ENCODE assay signal across 19 cellular contexts in genomic region chr7:111872837-111873646, GRCh38.
A peak's percentile ranks its signal among the peaks of the same experiment; 100 is the strongest.
DNase-seq lines count a peak whose midpoint lies in the region; ATAC-seq and TF ChIP-seq lines count a peak whose summit lies in the region.
"Had no signal": no experiment of that assay in that cellular context is flagged by ENCODE, and none has a peak within 500 bp of the region (broad histone marks: within the 10 kb centered on the region; RNA-seq: fewer than 3 reads in every experiment).

No MANE protein-coding gene starts in this region.

- no peak for DNase-seq in SK-N-SH
- peak; percentile 59 for DNase-seq in endodermal cell
- DNase-seq in medulla oblongata (ENCODE audit: extremely low spot score), result peak; percentile 19
- no peak for DNase-seq in thoracic aorta (ENCODE audit: low spot score)
- no peak for DNase-seq in NCI-H146 treated with DMSO at 0.1 percent for 48 hours (lab: John Stamatoyannopoulos, UW; ENCODE audit: unreplicated experiment)
- no peak for DNase-seq in H7
- DNase-seq in GM13976 (ENCODE audit: low spot score), result no peak
- DNase-seq: brain microvascular endothelial cell; DND-41; MV-4-11; NCI-H2081 treated with DMSO at 0.1 percent for 48 hours; NCI-H524 treated with DMSO at 0.1 percent for 48 hours; occipital lobe; SHP77; stimulated activated CD4-positive, alpha-beta T cell treated with anti-CD3 and anti-CD28 coated beads, Interleukin-2, amount 100 ng/mL, for 24 hours had no signal

- no peak for TF ChIP-seq CTCF in SK-N-SH (IDR thresholded peaks at IDR 0.05)
- no peak for TF ChIP-seq CTCF in endodermal cell (conservative IDR thresholded peaks at IDR 0.05)
- no peak for TF ChIP-seq CTCF in thoracic aorta (IDR thresholded peaks at IDR 0.05)
- TF ChIP-seq CTCF in GM13976 (IDR thresholded peaks at IDR 0.05; ENCODE audit: borderline replicate concordance, control extremely low read depth, extremely low read depth, insufficient read depth, missing control alignments), result no peak

- peak overlapping the region in 1 of 2 experiments; percentile 40; a peak in 1 of 4 replicates for H3K27ac ChIP-seq in SK-N-SH (ENCODE audit: low read depth in 2 of 2, low read length in 1 of 2)
- no peak overlapping the region for H3K27ac ChIP-seq in endodermal cell (ENCODE audit: low read depth, low read length)
- H3K27ac ChIP-seq in thoracic aorta, result peak overlapping the region; percentile 60 to 81
- H3K27ac ChIP-seq: brain microvascular endothelial cell, HL-60 had no signal

- no peaks in the 10 kb centered on the region for H3K27me3 Mint-ChIP-seq in endodermal cell (ENCODE audit: insufficient read depth)

- CTCF ChIA-PET in SK-N-SH (lab: Yijun Ruan, JAX), result interaction anchor here (0.5 to 1.7 kb wide), 5 partner anchors 11 to 531 kb away, joined by 3 to 5 read pairs (median 3); no protein-coding TSS in a partner anchor

- no peaks in the 10 kb centered on the region for H3K79me2 ChIP-seq in SK-N-SH (ENCODE audit: insufficient read depth)

- POLR2A ChIA-PET in SK-N-SH (lab: Yijun Ruan, JAX), result no interaction called here

- H3K27ac Mint-ChIP-seq in endodermal cell, result peak overlapping the region; percentile 77
- H3K27ac Mint-ChIP-seq: activated naive CD8-positive, alpha-beta T cell; T-helper 1 cell treated with Interleukin-12 subunit alpha and Interleukin-12 subunit beta and Interleukin-4 antibody, amounts not matched to agents 30 μg/mL and 1 μg/mL, for 36 hours had no signal

- no peaks in the 10 kb centered on the region for H3K27me3 ChIP-seq in SK-N-SH (ENCODE audit: insufficient read depth)
- H3K27me3 ChIP-seq in endodermal cell (ENCODE audit: control insufficient read depth, insufficient read depth, low read length, poor library complexity, severe bottlenecking), result no peaks in the 10 kb centered on the region
- H3K27me3 ChIP-seq in thoracic aorta (replicated peaks; ENCODE audit: insufficient read depth), result no peaks in the 10 kb centered on the region
- no peaks in the 10 kb centered on the region for H3K27me3 ChIP-seq in H7 (ENCODE audit: control insufficient read depth, insufficient read depth, low read length)
- H3K27me3 ChIP-seq: brain microvascular endothelial cell had no signal

- no peak overlapping the region for H3K4me2 ChIP-seq in SK-N-SH

- H3K4me1 Mint-ChIP-seq in endodermal cell, result peaks cover 37% of the 10 kb centered on the region

- H3K9me2 ChIP-seq in SK-N-SH, result no peaks in the 10 kb centered on the region

- H3F3A ChIP-seq in SK-N-SH (replicated peaks; ENCODE audit: insufficient read depth), result no peaks in the 10 kb centered on the region

- in situ Hi-C loops in GM13976 (cut with MboI; ENCODE audit: low sequenced_read_pairs, unreplicated experiment), result no loop called here

- H3K4me3 Mint-ChIP-seq in endodermal cell, result no peak overlapping the region
- H3K4me3 Mint-ChIP-seq: activated naive CD8-positive, alpha-beta T cell; T-helper 1 cell treated with Interleukin-12 subunit alpha and Interleukin-12 subunit beta and Interleukin-4 antibody, amounts not matched to agents 30 μg/mL and 1 μg/mL, for 36 hours had no signal

- no peak for TF ChIP-seq RAD21 in SK-N-SH (IDR thresholded peaks at IDR 0.05; ENCODE audit: low read length)

- no peaks in the 10 kb centered on the region for H3K9me3 Mint-ChIP-seq in endodermal cell
- H3K9me3 Mint-ChIP-seq: T-helper 1 cell treated with Interleukin-12 subunit alpha and Interleukin-12 subunit beta and Interleukin-4 antibody, amounts not matched to agents 30 μg/mL and 1 μg/mL, for 36 hours had no signal

- 98% methylated on average over 10 of the region's 10 CpGs for WGBS in SK-N-SH (ENCODE audit: low lambda C conversion rate)
- WGBS in endodermal cell (ENCODE audit: insufficient coverage in 1 of 2, insufficient read length in 1 of 2), 2 experiments, result 88 to 96% methylated on average over 7 to 10 of the region's 10 CpGs

- TF ChIP-seq EP300 in SK-N-SH (IDR thresholded peaks at IDR 0.05; ENCODE audit: borderline replicate concordance in 1 of 2, low read depth in 1 of 2, low read length in 1 of 2), result no peak

- H3K4me1 ChIP-seq in SK-N-SH (ENCODE audit: control insufficient read depth in 1 of 2, insufficient read depth in 2 of 2, low read depth in 1 of 2, low read length in 1 of 2), result peaks cover 0 to 24% of the 10 kb centered on the region in 2 experiments; a peak in 2 of 4 replicates
- H3K4me1 ChIP-seq in endodermal cell (ENCODE audit: control insufficient read depth, insufficient read depth, low read length), result peaks cover 5% of the 10 kb centered on the region
- peaks cover 8 to 20% of the 10 kb centered on the region in 2 donors for H3K4me1 ChIP-seq in thoracic aorta (ENCODE audit: control insufficient read depth in 1 of 2, low read depth in 2 of 2)

- ATAC-seq in thoracic aorta (ENCODE audit: insufficient number of reproducible peaks, low FRiP score, low read depth), result no peak
- ATAC-seq: K562 had no signal

- H3K36me3 Mint-ChIP-seq in endodermal cell (ENCODE audit: low read depth), result no peaks in the 10 kb centered on the region
- H3K36me3 Mint-ChIP-seq: activated naive CD8-positive, alpha-beta T cell had no signal

- H3K36me3 ChIP-seq in SK-N-SH (replicated peaks in 1 of 2; ENCODE audit: control insufficient read depth in 1 of 2, insufficient read depth in 2 of 2, low read length in 1 of 2) (peaks cover 3 to 29% of the 10 kb centered on the region in 2 experiments), endodermal cell (ENCODE audit: control insufficient read depth, insufficient read depth, low read length) (peaks cover 4% of the 10 kb centered on the region), thoracic aorta (no peaks in the 10 kb centered on the region), H7 (replicated peaks; ENCODE audit: control insufficient read depth, insufficient read depth, low read length) (no peaks in the 10 kb centered on the region)
- H3K36me3 ChIP-seq: brain microvascular endothelial cell had no signal

- no peak overlapping the region for H3K4me3 ChIP-seq in SK-N-SH (ENCODE audit: low read depth in 2 of 2, low read length in 1 of 2)
- H3K4me3 ChIP-seq in endodermal cell (ENCODE audit: low read length), result peak overlapping the region; percentile 46
- peak overlapping the region; percentile 16 for H3K4me3 ChIP-seq in thoracic aorta
- H3K4me3 ChIP-seq in H7 (ENCODE audit: insufficient read depth, low read depth, low read length), result no peak overlapping the region
- H3K4me3 ChIP-seq: K562 had no signal

- H3K9me3 ChIP-seq in SK-N-SH (no peaks in the 10 kb centered on the region), endodermal cell (ENCODE audit: control insufficient read depth, low read length) (peaks cover 5% of the 10 kb centered on the region), thoracic aorta (no peaks in the 10 kb centered on the region)

- H2AFZ ChIP-seq in SK-N-SH (ENCODE audit: low read depth), result no peak overlapping the region

- H3K9ac ChIP-seq in SK-N-SH (no peak overlapping the region), endodermal cell (ENCODE audit: extremely low read depth, low read length, poor library complexity, severe bottlenecking) (no peak overlapping the region)

- no peaks in the 10 kb centered on the region for H4K20me1 ChIP-seq in SK-N-SH (ENCODE audit: insufficient read depth)

TF ChIP-seq in SK-N-SH, 30 proteins besides CTCF, POLR2A, EP300 and RAD21:
- TF ChIP-seq FOSL2 (IDR thresholded peaks at IDR 0.05; ENCODE audit: borderline replicate concordance, low read depth), result no peak
- peak; percentile 11; the same call in 1 of the 2 replicates for TF ChIP-seq GATA2 (CRISPR knock-in tag; IDR thresholded peaks at IDR 0.05)

Comparison
In these comparisons a context has a peak if more than half of its experiments do, and no peak if none do; other contexts are left out.
1. DNase-seq: peak in endodermal cell (single experiment) and medulla oblongata (single experiment); none in SK-N-SH (single experiment), thoracic aorta (single experiment), NCI-H146 treated with DMSO at 0.1 percent for 48 hours (single experiment), H7 (single experiment) and GM13976 (single experiment).
2. H3K4me3 ChIP-seq: peak in endodermal cell (single experiment) and thoracic aorta (single experiment); none in SK-N-SH (0 of 2) and H7 (single experiment).